ENCODE assay signal across 9 cellular contexts in the genomic region with DNA sequence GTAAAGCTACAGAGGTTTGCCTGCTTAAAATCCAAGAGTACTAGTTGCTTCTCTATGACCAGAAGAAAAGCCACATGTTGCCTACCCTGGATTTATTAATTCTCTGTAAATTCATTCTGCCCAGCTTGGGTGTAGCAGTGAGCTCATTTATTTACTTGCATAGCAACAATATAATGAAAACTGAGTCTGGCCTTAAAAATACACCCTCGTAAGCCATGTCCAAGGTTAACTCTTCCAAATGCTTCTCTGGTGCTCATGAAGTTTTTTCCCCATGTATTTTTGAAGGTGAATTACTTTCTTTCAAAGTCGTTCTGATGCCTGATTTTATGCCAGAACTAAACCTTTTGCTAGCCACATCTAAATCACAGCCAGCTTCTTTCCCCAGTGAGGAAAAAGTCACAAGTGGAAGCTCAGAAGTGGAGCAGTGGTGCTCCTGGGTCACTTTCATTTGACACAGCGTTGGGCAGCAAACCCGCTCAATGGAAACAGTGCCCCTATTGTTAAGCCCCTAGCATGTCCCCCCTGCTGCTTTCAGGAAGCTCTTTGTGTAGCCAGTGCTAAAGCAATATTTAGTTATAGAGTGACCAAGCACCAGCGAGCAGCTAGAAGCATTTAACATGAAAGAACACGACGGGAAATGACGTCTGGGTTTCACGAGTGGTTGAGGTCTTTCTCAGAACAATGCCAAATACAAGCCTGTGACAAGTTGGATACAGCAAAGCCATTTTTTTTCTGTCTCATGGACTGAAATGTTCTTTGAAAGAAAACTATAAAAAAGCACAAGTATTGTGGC. TPM values are rescaled to one million over a fixed set of nuclear protein-coding genes. Genes with fewer than 3 reads are reported as not detected.
A peak's percentile ranks its signal among the peaks of the same experiment; 100 is the strongest.
DNase-seq lines count a peak whose midpoint lies in the region; ATAC-seq and TF ChIP-seq lines count a peak whose summit lies in the region.
"Had no signal": no experiment of that assay in that cellular context is flagged by ENCODE, and none has a peak within 500 bp of the region (broad histone marks: within the 10 kb centered on the region; RNA-seq: fewer than 3 reads in every experiment).

No MANE protein-coding gene starts in this region.

- H3K4me3 ChIP-seq in WERI-Rb-1 (ENCODE audit: low read depth, low read length) = no peak overlapping the region
- H3K4me3 ChIP-seq: SK-N-MC had no signal

- DNase-seq in HT-29 (ENCODE audit: low spot score) (peak; percentile 62), globus pallidus (ENCODE audit: low spot score) (peak; percentile 88), renal cortical epithelial cell (ENCODE audit: low read depth) (peak; percentile 60), WERI-Rb-1 (no peak), NCI-H1694 treated with DMSO at 0.1 percent for 48 hours (lab: John Stamatoyannopoulos, UW) (no peak)
- DNase-seq: naive B cell had no signal

- TF ChIP-seq CTCF in VCaP (conservative IDR thresholded peaks at IDR 0.05) (no peak), WERI-Rb-1 (IDR thresholded peaks at IDR 0.05; ENCODE audit: low read depth, low read length) (no peak)

- no peaks in the 10 kb centered on the region for H3K9me3 ChIP-seq in WERI-Rb-1 (ENCODE audit: severe bottlenecking)

- no peaks in the 10 kb centered on the region for H3K27me3 ChIP-seq in WERI-Rb-1 (ENCODE audit: insufficient read depth, low read depth, severe bottlenecking)

- no peak for ATAC-seq in HG03097 (IDR thresholded peaks at IDR 0.05; ENCODE audit: low FRiP score, unreplicated experiment)

- H3K36me3 ChIP-seq in WERI-Rb-1 = no peaks in the 10 kb centered on the region

- peak overlapping the region; percentile 18 for H3K27ac ChIP-seq in VCaP
- no peak overlapping the region for H3K27ac ChIP-seq in WERI-Rb-1
- H3K27ac ChIP-seq: SK-N-MC had no signal

RNA-seq across cellular contexts. Expression of a gene that starts 29.8 kb away (rescaled TPM):
- total RNA-seq in HT-29 (2014; rRNA removed; shearing (Covaris generic)) = 35.4 and 36.4 TPM in 2 replicates
- total RNA-seq in renal cortical epithelial cell = 86.7 and 131 TPM in 2 replicates

Comparison
In these comparisons a context has a peak if more than half of its experiments do, and no peak if none do; other contexts are left out.
1. DNase-seq: peak in HT-29 (single experiment), globus pallidus (single experiment) and renal cortical epithelial cell (single experiment); none in WERI-Rb-1 (single experiment) and NCI-H1694 treated with DMSO at 0.1 percent for 48 hours (single experiment).